Comparison of ENCODE assay signal across 13 cellular contexts in genomic region chr1:240474133-240474614, GRCh38.
DNase-seq lines count a peak whose midpoint lies in the region; ATAC-seq and TF ChIP-seq lines count a peak whose summit lies in the region.
"Had no signal": no experiment of that assay in that cellular context is flagged by ENCODE, and none has a peak within 500 bp of the region (broad histone marks: within the 10 kb centered on the region; RNA-seq: fewer than 3 reads in every experiment).

No MANE protein-coding gene starts in this region.

- DNase-seq in COLO829 (ENCODE audit: low spot score) (peak; percentile 57), OCI-M1 (lab: John Stamatoyannopoulos, UW) (peak; percentile 72), fibroblast of villous mesenchyme (ENCODE audit: low read depth) (peak; percentile 76), AML-193 (lab: John Stamatoyannopoulos, UW) (no peak), aorta (no peak), NCI-H1048 (lab: John Stamatoyannopoulos, UW) (no peak)
- DNase-seq: activated T-cell treated with anti-CD3 and anti-CD28 coated beads, Interleukin-2, amount 50 U/mL, for 48 hours; caudate nucleus; esophagus squamous epithelium; left ventricle myocardium inferior; stimulated activated CD4-positive, alpha-beta T cell treated with anti-CD3 and anti-CD28 coated beads, Interleukin-4, amount 100 ng/mL, for 1 hour had no signal

- H3K4me1 ChIP-seq in aorta (ENCODE audit: control insufficient read depth in 1 of 2, insufficient read depth in 2 of 2, low read length in 2 of 2), result no peaks in the 10 kb centered on the region
- H3K4me1 ChIP-seq: esophagus squamous epithelium, left ventricle myocardium inferior had no signal

- no peak for TF ChIP-seq CTCF in fibroblast of villous mesenchyme (IDR thresholded peaks at IDR 0.05; ENCODE audit: insufficient read depth, low read depth, low read length)

- intact Hi-C loops in aorta (cut with DNase I), result no loop called here

- H3K27me3 ChIP-seq in aorta (ENCODE audit: control insufficient read depth in 1 of 2, insufficient read depth in 2 of 2, low read length in 1 of 2), result no peaks in the 10 kb centered on the region
- H3K27me3 ChIP-seq: esophagus squamous epithelium had no signal

- no peaks in the 10 kb centered on the region for H3K36me3 ChIP-seq in aorta (ENCODE audit: control insufficient read depth in 1 of 2, insufficient read depth in 2 of 2, low read length in 1 of 2)
- H3K36me3 ChIP-seq: esophagus squamous epithelium, left ventricle myocardium inferior had no signal

- H3K27ac ChIP-seq in aorta (ENCODE audit: low read depth in 1 of 2, low read length in 2 of 2), result no peak overlapping the region
- H3K27ac ChIP-seq: esophagus squamous epithelium, left ventricle myocardium inferior had no signal

- peak; percentile 77 for ATAC-seq in HG02678 (IDR thresholded peaks at IDR 0.05; ENCODE audit: unreplicated experiment)
- no peak for ATAC-seq in GM21447 (IDR thresholded peaks at IDR 0.05; ENCODE audit: unreplicated experiment)
- no peak for ATAC-seq in aorta (ENCODE audit: low FRiP score)

- H3K9me3 ChIP-seq in aorta (ENCODE audit: control insufficient read depth, low read length), result peaks cover 2% of the 10 kb centered on the region
- H3K9me3 ChIP-seq: left ventricle myocardium inferior had no signal

- 48 to 53% methylated on average over 5 of the region's 5 CpGs for WGBS in aorta, 2 donors

- H3K4me3 ChIP-seq in fibroblast of villous mesenchyme (ENCODE audit: low read depth, low read length), result no peak overlapping the region
- no peak overlapping the region for H3K4me3 ChIP-seq in aorta (ENCODE audit: low read length in 2 of 2)
- H3K4me3 ChIP-seq: esophagus squamous epithelium, left ventricle myocardium inferior had no signal

Comparison
In these comparisons a context has a peak if more than half of its experiments do, and no peak if none do; other contexts are left out.
1. DNase-seq: peak in COLO829 (single experiment), OCI-M1 (single experiment) and fibroblast of villous mesenchyme (single experiment); none in AML-193 (0 of 2), aorta (0 of 2) and NCI-H1048 (single experiment).